Comparison of ENCODE assay signal across 13 cellular contexts in genomic region chr14:99531221-99532096, GRCh38. TPM values are rescaled to one million over a fixed set of nuclear protein-coding genes. Genes with fewer than 3 reads are reported as not detected.
DNase-seq lines count a peak whose midpoint lies in the region; ATAC-seq and TF ChIP-seq lines count a peak whose summit lies in the region.
"Had no signal": no experiment of that assay in that cellular context is flagged by ENCODE, and none has a peak within 500 bp of the region (broad histone marks: within the 10 kb centered on the region; RNA-seq: fewer than 3 reads in every experiment).

No MANE protein-coding gene starts in this region.

- H3K9me3 Mint-ChIP-seq in T-cell (no peaks in the 10 kb centered on the region), nephron progenitor cell (no peaks in the 10 kb centered on the region)
- H3K9me3 Mint-ChIP-seq: activated naive CD4-positive, alpha-beta T cell treated with anti-CD3 and anti-CD28 coated beads for 36 hours had no signal

- DNase-seq in AG08395 (ENCODE audit: low spot score) (peak; percentile 63), Kasumi-1 (lab: John Stamatoyannopoulos, UW) (peak; percentile 11 to 18), astrocyte of the hippocampus (ENCODE audit: low read depth, low spot score) (peak; percentile 87), kidney glomerular epithelial cell (lab: John Stamatoyannopoulos, UW) (peak; percentile 41), MV-4-11 (lab: John Stamatoyannopoulos, UW) (no peak), T-cell (no peak), nephron progenitor cell (no peak)
- DNase-seq: activated CD4-positive, CD25-positive, alpha-beta regulatory T cell treated with anti-CD3 and anti-CD28 coated beads, Interleukin-2, amount 50 U/mL, for 72 hours; activated naive CD4-positive, alpha-beta T cell treated with anti-CD3 and anti-CD28 coated beads for 36 hours; mammary epithelial cell; OCI-M1; stimulated activated CD4-positive, alpha-beta T cell treated with anti-CD3 and anti-CD28 coated beads, Interleukin-15, amount 100 ng/mL, for 24 hours had no signal

- no peaks in the 10 kb centered on the region for H3K36me3 Mint-ChIP-seq in T-cell
- H3K36me3 Mint-ChIP-seq in nephron progenitor cell (ENCODE audit: low read depth), result no peaks in the 10 kb centered on the region

- no peak overlapping the region for H3K27ac Mint-ChIP-seq in T-cell
- no peak overlapping the region for H3K27ac Mint-ChIP-seq in nephron progenitor cell
- H3K27ac Mint-ChIP-seq: activated naive CD4-positive, alpha-beta T cell treated with anti-CD3 and anti-CD28 coated beads for 36 hours had no signal

- H3K4me1 Mint-ChIP-seq in T-cell, result peaks cover 0 to 3% (median 0%) of the 10 kb centered on the region in 3 donors
- peaks cover 47% of the 10 kb centered on the region for H3K4me1 Mint-ChIP-seq in nephron progenitor cell

- no peak for ATAC-seq in T-cell (replicated peaks in 1 of 4)
- ATAC-seq in GM19351 (IDR thresholded peaks at IDR 0.05; ENCODE audit: unreplicated experiment), result no peak

- POLR2A ChIA-PET in T-cell (lab: Charles Lee), result no interaction called here

- H3K4me3 Mint-ChIP-seq in T-cell, result no peak overlapping the region
- H3K4me3 Mint-ChIP-seq in nephron progenitor cell, result no peak overlapping the region
- H3K4me3 Mint-ChIP-seq: activated naive CD4-positive, alpha-beta T cell treated with anti-CD3 and anti-CD28 coated beads for 36 hours had no signal

- CTCF ChIA-PET in T-cell (lab: Charles Lee), result no interaction called here

- TF ChIP-seq CTCF in nephron progenitor cell (IDR thresholded peaks at IDR 0.05), result no peak

- H3K27me3 Mint-ChIP-seq in T-cell (no peaks in the 10 kb centered on the region), nephron progenitor cell (ENCODE audit: low read depth, poor library complexity) (no peaks in the 10 kb centered on the region)

RNA-seq across cellular contexts. Expression of gene CCNK, which starts 50.2 kb away (rescaled TPM):
- 100 to 1,000 TPM in 2 of 5 donors, 10 to 100 TPM in 3; 61.8 to 138 (median 74.6) TPM for total RNA-seq in T-cell

RNA-seq across cellular contexts. Expression of gene SETD3, which starts 50.8 kb away (rescaled TPM):
- 10 to 100 TPM; 47.7 to 64.6 (median 52.4) TPM for total RNA-seq in T-cell

Comparison
In these comparisons a context has a peak if more than half of its experiments do, and no peak if none do; other contexts are left out.
1. DNase-seq: peak in AG08395 (single experiment), Kasumi-1 (2 of 2), astrocyte of the hippocampus (single experiment) and kidney glomerular epithelial cell (single experiment); none in MV-4-11 (single experiment), T-cell (0 of 34) and nephron progenitor cell (single experiment).